Comparison of ENCODE assay signal across 22 cellular contexts in genomic region chrX:16120431-16120830, GRCh38. TPM values are rescaled to one million over a fixed set of nuclear protein-coding genes. Genes with fewer than 3 reads are reported as not detected.
DNase-seq lines count a peak whose midpoint lies in the region; ATAC-seq and TF ChIP-seq lines count a peak whose summit lies in the region.
"Had no signal": no experiment of that assay in that cellular context is flagged by ENCODE, and none has a peak within 500 bp of the region (broad histone marks: within the 10 kb centered on the region; RNA-seq: fewer than 3 reads in every experiment).

No MANE protein-coding gene starts in this region.

- no peak for TF ChIP-seq POLR2A in esophagus squamous epithelium (IDR thresholded peaks at IDR 0.05)

- peak overlapping the region; percentile 33 for H3K27ac Mint-ChIP-seq in progenitor cell of endocrine pancreas
- H3K27ac Mint-ChIP-seq: naive thymus-derived CD4-positive, alpha-beta T cell had no signal

- H3K4me2 ChIP-seq in OCI-LY3 (ENCODE audit: low read length): peak overlapping the region; percentile 84

- TF ChIP-seq CTCF in GM06990 (IDR thresholded peaks at IDR 0.05; ENCODE audit: insufficient read depth, low read length, poor library complexity, severe bottlenecking) (no peak), OCI-LY3 (IDR thresholded peaks at IDR 0.05; ENCODE audit: low read depth, low read length) (no peak), progenitor cell of endocrine pancreas (IDR thresholded peaks at IDR 0.05; ENCODE audit: unreplicated experiment) (no peak), dorsolateral prefrontal cortex (IDR thresholded peaks at IDR 0.05 in 54 of 56, conservative IDR thresholded peaks at IDR 0.05 in 2 of 56; ENCODE audit: low read depth in 1 of 56, partially characterized antibody in 56 of 56) (no peak), esophagus squamous epithelium (IDR thresholded peaks at IDR 0.05) (no peak)

- H3K4me1 Mint-ChIP-seq in progenitor cell of endocrine pancreas (ENCODE audit: low read depth): peaks cover 17% of the 10 kb centered on the region

- H3K4me3 ChIP-seq in GM06990 (replicated peaks; ENCODE audit: low read depth, low read length) (no peak overlapping the region), OCI-LY3 (ENCODE audit: low read length) (peak overlapping the region; percentile 54), dorsolateral prefrontal cortex (no peak overlapping the region), esophagus squamous epithelium (no peak overlapping the region)
- H3K4me3 ChIP-seq: lung, SJSA1, skin epidermis, thoracic aorta had no signal

- peak; percentile 17 for DNase-seq in NOMO-1 treated with DMSO at 0.1 percent for 48 hours (lab: John Stamatoyannopoulos, UW; ENCODE audit: unreplicated experiment)
- no peak for DNase-seq in NOMO-1 treated with dmso at 0.1 percent for 144 hours (lab: John Stamatoyannopoulos, UW; ENCODE audit: unreplicated experiment)
- DNase-seq in GM06990 (ENCODE audit: extremely low read depth, insufficient read length): peak; percentile 55
- no peak for DNase-seq in progenitor cell of endocrine pancreas (ENCODE audit: low spot score, unreplicated experiment)
- no peak for DNase-seq in dorsolateral prefrontal cortex
- no peak for DNase-seq in esophagus squamous epithelium (lab: John Stamatoyannopoulos, UW)
- DNase-seq: ACHN; activated naive CD4-positive, alpha-beta T cell treated with Interleukin-2 at 50 U/mL for 16 hours; CD4-positive, CD25-positive, alpha-beta regulatory T cell; hippocampal formation; islet precursor cell; naive thymus-derived CD4-positive, alpha-beta T cell; NCI-H2029 treated with DMSO at 0.1 percent for 48 hours; NCI-H524 treated with DMSO at 0.1 percent for 48 hours; stimulated activated CD4-positive, alpha-beta T cell treated with anti-CD3 and anti-CD28 coated beads, Interleukin-4, amount 100 ng/mL, for 1 hour; T1000 had no signal

- H3K36me3 Mint-ChIP-seq in progenitor cell of endocrine pancreas (ENCODE audit: insufficient read depth): peaks cover 2% of the 10 kb centered on the region
- H3K36me3 Mint-ChIP-seq: CD4-positive, CD25-positive, alpha-beta regulatory T cell; naive thymus-derived CD4-positive, alpha-beta T cell had no signal

- H3K4me1 ChIP-seq in OCI-LY3 (ENCODE audit: low read length): peaks cover 41% of the 10 kb centered on the region
- H3K4me1 ChIP-seq in esophagus squamous epithelium: no peaks in the 10 kb centered on the region

- no peak for ATAC-seq in HG02885 (IDR thresholded peaks at IDR 0.05; ENCODE audit: poor library complexity, unreplicated experiment)

- intact Hi-C loops in dorsolateral prefrontal cortex (cut with DNase I) (loop anchor here (10.0 kb wide), 2 partner anchors 554 to 574 kb away; no protein-coding TSS in a partner anchor), esophagus squamous epithelium (cut with DNase I) (no loop called here)

- H4K20me1 ChIP-seq in OCI-LY3 (ENCODE audit: insufficient read depth, low read length): no peaks in the 10 kb centered on the region; the same call in 1 of the 2 replicates

- no peak overlapping the region for H2AFZ ChIP-seq in OCI-LY3 (ENCODE audit: low read depth, low read length)

- peaks cover 28% of the 10 kb centered on the region for H3K27me3 Mint-ChIP-seq in progenitor cell of endocrine pancreas

- no peaks in the 10 kb centered on the region for H3K79me2 ChIP-seq in OCI-LY3 (ENCODE audit: low read length)

- peaks cover 15% of the 10 kb centered on the region for H3K9me3 Mint-ChIP-seq in progenitor cell of endocrine pancreas (ENCODE audit: low read depth)

- 93 to 94% methylated on average over 3 of the region's 3 CpGs for WGBS in esophagus squamous epithelium, 2 donors

- no peak overlapping the region for H3K4me3 Mint-ChIP-seq in progenitor cell of endocrine pancreas (ENCODE audit: low read depth)
- H3K4me3 Mint-ChIP-seq: CD4-positive, CD25-positive, alpha-beta regulatory T cell had no signal

- H3K9ac ChIP-seq in OCI-LY3 (ENCODE audit: low read length): peak overlapping the region; percentile 45; the same call in 1 of the 2 replicates

- H3K27ac ChIP-seq in OCI-LY3 (ENCODE audit: low read length): peak overlapping the region; percentile 89
- H3K27ac ChIP-seq in dorsolateral prefrontal cortex: no peak overlapping the region
- H3K27ac ChIP-seq in esophagus squamous epithelium: no peak overlapping the region
- H3K27ac ChIP-seq: SJSA1, skin epidermis, thoracic aorta had no signal

- H3K9me3 ChIP-seq in OCI-LY3 (ENCODE audit: insufficient read depth, low read length) (peaks cover 11% of the 10 kb centered on the region), esophagus squamous epithelium (no peaks in the 10 kb centered on the region)
- H3K9me3 ChIP-seq: SJSA1, thoracic aorta had no signal

- H3K27me3 ChIP-seq in GM06990 (replicated peaks; ENCODE audit: control insufficient read depth, insufficient read depth, low read length): no peaks in the 10 kb centered on the region
- H3K27me3 ChIP-seq in OCI-LY3 (ENCODE audit: low read depth, low read length): peaks cover 36% of the 10 kb centered on the region
- peaks cover 0 to 72% (median 9%) of the 10 kb centered on the region in 45 donors for H3K27me3 ChIP-seq in dorsolateral prefrontal cortex
- no peaks in the 10 kb centered on the region for H3K27me3 ChIP-seq in esophagus squamous epithelium
- H3K27me3 ChIP-seq: SJSA1 had no signal

- H3K36me3 ChIP-seq in GM06990 (ENCODE audit: control insufficient read depth, insufficient read depth, low read length): no peaks in the 10 kb centered on the region
- H3K36me3 ChIP-seq in OCI-LY3 (replicated peaks; ENCODE audit: low read depth, low read length): peaks cover 9% of the 10 kb centered on the region
- no peaks in the 10 kb centered on the region for H3K36me3 ChIP-seq in esophagus squamous epithelium
- H3K36me3 ChIP-seq: SJSA1, thoracic aorta had no signal

RNA-seq across cellular contexts. Expression of gene GRPR, which starts 2.9 kb away (rescaled TPM):
- total RNA-seq in progenitor cell of endocrine pancreas: 1.7 and 1.8 TPM in 2 replicates
- total RNA-seq in dorsolateral prefrontal cortex: 1 to 10 TPM in 107 of 120 experiments, under 1 TPM in 13; 0.53 to 5.9 (median 1.7) TPM
- total RNA-seq in esophagus squamous epithelium: not detected
- total RNA-seq: CD4-positive, CD25-positive, alpha-beta regulatory T cell; thoracic aorta had no signal

RNA-seq across cellular contexts. Expression of gene MAGEB17, which starts 46.9 kb away (rescaled TPM):
- 0.19 and 0.27 TPM in 2 replicates for total RNA-seq in progenitor cell of endocrine pancreas
- under 1 TPM in 9 of 120 experiments, not detected in 111; 0.22 to 0.53 (median 0.39) TPM for total RNA-seq in dorsolateral prefrontal cortex
- not detected for total RNA-seq in esophagus squamous epithelium
- total RNA-seq: CD4-positive, CD25-positive, alpha-beta regulatory T cell; lung; naive thymus-derived CD4-positive, alpha-beta T cell; thoracic aorta had no signal

Comparison
In these comparisons a context has a peak if more than half of its experiments do, and no peak if none do; other contexts are left out.
1. DNase-seq: peak in NOMO-1 treated with DMSO at 0.1 percent for 48 hours (single experiment) and GM06990 (single experiment); none in NOMO-1 treated with dmso at 0.1 percent for 144 hours (single experiment), progenitor cell of endocrine pancreas (single experiment), dorsolateral prefrontal cortex (0 of 10) and esophagus squamous epithelium (single experiment).